ENCODE assay signal across 9 cellular contexts in genomic region chr3:101813817-101814440, GRCh38. TPM values are rescaled to one million over a fixed set of nuclear protein-coding genes. Genes with fewer than 3 reads are reported as not detected.
DNase-seq lines count a peak whose midpoint lies in the region; ATAC-seq and TF ChIP-seq lines count a peak whose summit lies in the region.
"Had no signal": no experiment of that assay in that cellular context is flagged by ENCODE, and none has a peak within 500 bp of the region (broad histone marks: within the 10 kb centered on the region; RNA-seq: fewer than 3 reads in every experiment).

No MANE protein-coding gene starts in this region.

- no peaks in the 10 kb centered on the region for H3K27me3 Mint-ChIP-seq in naive thymus-derived CD8-positive, alpha-beta T cell
- H3K27me3 Mint-ChIP-seq: naive B cell had no signal

- POLR2A ChIA-PET in naive thymus-derived CD8-positive, alpha-beta T cell (lab: Charles Lee): interaction anchor here (0.7 to 1.5 kb wide), 4 partner anchors 24 to 415 kb away, joined by 3 to 9 read pairs (median 6); partner anchors contain the start of gene NFKBIZ

- H3K4me1 Mint-ChIP-seq in naive thymus-derived CD8-positive, alpha-beta T cell: peaks cover 12 to 64% (median 51%) of the 10 kb centered on the region in 4 donors

- intact Hi-C loops in colonic mucosa (cut with DNase I): no loop called here

- no peak overlapping the region for H3K4me3 ChIP-seq in colonic mucosa

- DNase-seq in DMS53 treated with DMSO at 0.1 percent for 48 hours (lab: John Stamatoyannopoulos, UW; ENCODE audit: unreplicated experiment): peak; percentile 1
- peak; percentile 20 for DNase-seq in LoVo (ENCODE audit: low spot score)
- DNase-seq in colonic mucosa: no peak
- DNase-seq in naive thymus-derived CD8-positive, alpha-beta T cell: peak in 3 of 10 donors; percentile 38 to 49 (median 40)
- no peak for DNase-seq in stimulated activated CD4-positive, alpha-beta T cell treated with anti-CD3 and anti-CD28 coated beads, Interleukin-4, amount 100 ng/mL, for 4 hours
- DNase-seq in HuH-7 (ENCODE audit: low spot score): no peak
- DNase-seq in activated gamma-delta T cell (lab: John Stamatoyannopoulos, UW): no peak
- DNase-seq in iPS-NIHi7 (ENCODE audit: extremely low spot score): no peak
- DNase-seq: naive B cell had no signal

- H3K9me3 Mint-ChIP-seq in naive thymus-derived CD8-positive, alpha-beta T cell: no peaks in the 10 kb centered on the region
- H3K9me3 Mint-ChIP-seq: naive B cell had no signal

- peak overlapping the region in 6 of 10 donors; percentile 4 to 57 (median 22) for H3K27ac Mint-ChIP-seq in naive thymus-derived CD8-positive, alpha-beta T cell

- H3K9me3 ChIP-seq in colonic mucosa: no peaks in the 10 kb centered on the region

- peaks cover 0 to 37% (median 22%) of the 10 kb centered on the region in 3 donors for H3K36me3 Mint-ChIP-seq in naive thymus-derived CD8-positive, alpha-beta T cell
- H3K36me3 Mint-ChIP-seq: naive B cell had no signal

- ATAC-seq in naive thymus-derived CD8-positive, alpha-beta T cell: no peak

- H3K36me3 ChIP-seq in colonic mucosa: no peaks in the 10 kb centered on the region

- peaks cover 11% of the 10 kb centered on the region for H3K4me1 ChIP-seq in colonic mucosa

- no peak overlapping the region for H3K4me3 Mint-ChIP-seq in naive thymus-derived CD8-positive, alpha-beta T cell

- no peak overlapping the region for H3K27ac ChIP-seq in colonic mucosa

- peak; percentile 65 for TF ChIP-seq CTCF in colonic mucosa (IDR thresholded peaks at IDR 0.05)

- peak overlapping the region in 1 of 2 donors; percentile 13 for H3K9ac ChIP-seq in colonic mucosa (ENCODE audit: low read depth in 2 of 2, low read length in 2 of 2)

- no peaks in the 10 kb centered on the region for H3K27me3 ChIP-seq in colonic mucosa

RNA-seq across cellular contexts. Expression of gene NXPE3, which starts 34.9 kb away (rescaled TPM):
- total RNA-seq in colonic mucosa: 1 to 10 TPM; 2.1 to 3.5 TPM
- total RNA-seq in naive thymus-derived CD8-positive, alpha-beta T cell: 10 to 100 TPM; 38.3 to 40.0 TPM
- 10 to 100 TPM; 32.5 to 61.0 (median 50.2) TPM for polyA plus RNA-seq in naive thymus-derived CD8-positive, alpha-beta T cell

RNA-seq across cellular contexts. Expression of gene NFKBIZ, which starts 35.4 kb away (rescaled TPM):
- 10 to 100 TPM; 69.4 to 96.2 TPM for total RNA-seq in colonic mucosa
- 100 to 1,000 TPM; 148 to 151 TPM for total RNA-seq in naive thymus-derived CD8-positive, alpha-beta T cell
- 10 to 100 TPM in 2 of 3 donors, 1 to 10 TPM in 1; 9.3 to 23.6 (median 20.2) TPM for polyA plus RNA-seq in naive thymus-derived CD8-positive, alpha-beta T cell

Comparison
In these comparisons a context has a peak if more than half of its experiments do, and no peak if none do; other contexts are left out.
1. DNase-seq: peak in DMS53 treated with DMSO at 0.1 percent for 48 hours (single experiment) and LoVo (single experiment); none in colonic mucosa (single experiment), stimulated activated CD4-positive, alpha-beta T cell treated with anti-CD3 and anti-CD28 coated beads, Interleukin-4, amount 100 ng/mL, for 4 hours (0 of 2), HuH-7 (single experiment), activated gamma-delta T cell (single experiment) and iPS-NIHi7 (single experiment).
2. RNA of gene NXPE3, which starts 34.9 kb away (total RNA-seq): 38.3 to 40.0 TPM in naive thymus-derived CD8-positive, alpha-beta T cell; 2.1 to 3.5 TPM in colonic mucosa; every median in the first group is over 4 times any median in the second.